ENCODE assay signal across 9 cellular contexts in the genomic region with DNA sequence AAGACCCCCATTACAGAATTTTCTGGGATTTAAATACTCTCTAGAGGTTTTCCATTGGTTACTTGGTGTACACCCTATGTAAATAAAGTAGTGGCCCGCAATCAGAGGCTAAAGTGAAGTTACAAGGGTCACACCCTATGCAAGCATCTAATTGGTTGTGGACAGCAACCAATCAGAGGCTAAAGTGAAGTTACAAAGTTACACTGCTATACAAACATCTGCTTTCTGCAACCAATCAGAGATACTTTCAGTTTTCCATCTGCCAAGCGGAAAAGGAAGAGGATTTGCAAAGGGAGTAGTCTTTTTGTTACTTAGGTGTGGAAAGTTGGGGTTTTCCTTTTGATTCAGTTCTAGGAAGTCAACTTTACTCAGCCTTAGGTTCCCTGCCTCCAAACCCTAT. TPM values are rescaled to one million over a fixed set of nuclear protein-coding genes. Genes with fewer than 3 reads are reported as not detected.
DNase-seq lines count a peak whose midpoint lies in the region; ATAC-seq and TF ChIP-seq lines count a peak whose summit lies in the region.
"Had no signal": no experiment of that assay in that cellular context is flagged by ENCODE, and none has a peak within 500 bp of the region (broad histone marks: within the 10 kb centered on the region; RNA-seq: fewer than 3 reads in every experiment).

No MANE protein-coding gene starts in this region.

- H3K27me3 Mint-ChIP-seq in activated naive CD4-positive, alpha-beta T cell treated with anti-CD3 and anti-CD28 coated beads, Interleukin-2, amount 10 ng/mL, durations not matched to agents 7 days and 5 days, result no peaks in the 10 kb centered on the region
- H3K27me3 Mint-ChIP-seq in activated B cell treated with CpG ODN at 0.5 μM for 24 hours (no peaks in the 10 kb centered on the region), immature natural killer cell (ENCODE audit: low read depth in 3 of 3) (peaks cover 8 to 10% (median 8%) of the 10 kb centered on the region in 3 donors)

- H3K36me3 ChIP-seq in thoracic aorta, result no peaks in the 10 kb centered on the region

- peaks cover 26% of the 10 kb centered on the region for H3K4me1 Mint-ChIP-seq in activated naive CD4-positive, alpha-beta T cell treated with anti-CD3 and anti-CD28 coated beads, Interleukin-2, amount 10 ng/mL, durations not matched to agents 7 days and 5 days
- H3K4me1 Mint-ChIP-seq in activated B cell treated with CpG ODN at 0.5 μM for 24 hours (peaks cover 26% of the 10 kb centered on the region), immature natural killer cell (peaks cover 34 to 46% of the 10 kb centered on the region in 2 donors)

- peak overlapping the region; percentile 89 for H3K27ac Mint-ChIP-seq in activated naive CD4-positive, alpha-beta T cell treated with anti-CD3 and anti-CD28 coated beads, Interleukin-2, amount 10 ng/mL, durations not matched to agents 7 days and 5 days
- H3K27ac Mint-ChIP-seq in activated B cell treated with CpG ODN at 0.5 μM for 24 hours (peak overlapping the region; percentile 76), immature natural killer cell (peak overlapping the region; percentile 58 to 98 (median 84))

- intact Hi-C loops in activated B cell treated with CpG ODN at 0.5 μM for 24 hours (cut with micrococcal nuclease), result loop anchor here (5.0 to 10.0 kb wide), 3 partner anchors 41 to 1363 kb away; partner anchors contain the start of gene MAGEE1

- peak; percentile 29 for DNase-seq in activated naive CD4-positive, alpha-beta T cell treated with anti-CD3 and anti-CD28 coated beads, Interleukin-2, amount 10 ng/mL, durations not matched to agents 7 days and 5 days
- no peak for DNase-seq in activated naive CD4-positive, alpha-beta T cell treated with Interleukin-2 at 50 U/mL for 16 hours
- DNase-seq in activated B cell treated with CpG ODN at 0.5 μM for 24 hours (no peak), immature natural killer cell (peak; percentile 48 to 52 (median 48)), thoracic aorta (ENCODE audit: low spot score) (no peak), cerebellum (ENCODE audit: low spot score) (no peak)
- no peak for DNase-seq in stimulated activated CD4-positive, alpha-beta T cell treated with anti-CD3 and anti-CD28 coated beads, Interleukin-2, amount 100 ng/mL, for 48 hours

- no peaks in the 10 kb centered on the region for H3K27me3 ChIP-seq in thoracic aorta (replicated peaks; ENCODE audit: insufficient read depth)
- H3K27me3 ChIP-seq: body of pancreas had no signal

- POLR2A ChIA-PET in activated B cell treated with CpG ODN at 0.5 μM for 24 hours (lab: Charles Lee), result no interaction called here

- ATAC-seq in activated B cell treated with CpG ODN at 0.5 μM for 24 hours (ENCODE audit: low read depth) (peak; percentile 22), thoracic aorta (ENCODE audit: insufficient number of reproducible peaks, low FRiP score, low read depth) (no peak), GM18909 (IDR thresholded peaks at IDR 0.05; ENCODE audit: poor library complexity, unreplicated experiment) (no peak)
- ATAC-seq: body of pancreas had no signal

- peak overlapping the region; percentile 67 for H3K4me3 Mint-ChIP-seq in activated naive CD4-positive, alpha-beta T cell treated with anti-CD3 and anti-CD28 coated beads, Interleukin-2, amount 10 ng/mL, durations not matched to agents 7 days and 5 days
- H3K4me3 Mint-ChIP-seq in activated B cell treated with CpG ODN at 0.5 μM for 24 hours (peak overlapping the region; percentile 71), immature natural killer cell (peak overlapping the region; percentile 59 to 80 (median 70))

- H3K9me3 ChIP-seq in thoracic aorta, result no peaks in the 10 kb centered on the region
- H3K9me3 ChIP-seq: body of pancreas had no signal

- H3K27ac ChIP-seq in thoracic aorta, result peak overlapping the region in 1 of 2 donors; percentile 47
- H3K27ac ChIP-seq: body of pancreas had no signal

- CTCF ChIA-PET in activated naive CD4-positive, alpha-beta T cell treated with anti-CD3 and anti-CD28 coated beads, Interleukin-2, amount 10 ng/mL, durations not matched to agents 7 days and 5 days (lab: Charles Lee), result no interaction called here
- CTCF ChIA-PET in activated B cell treated with CpG ODN at 0.5 μM for 24 hours (lab: Charles Lee), result interaction anchor here (1.5 kb wide), 1 partner anchor 15 kb away, joined by 3 read pairs; no protein-coding TSS in a partner anchor

- H3K4me1 ChIP-seq in thoracic aorta (ENCODE audit: control insufficient read depth in 1 of 2, low read depth in 2 of 2), result no peaks in the 10 kb centered on the region

- peak overlapping the region; percentile 65 for H3K4me3 ChIP-seq in thoracic aorta
- H3K4me3 ChIP-seq: body of pancreas had no signal

- no peak for TF ChIP-seq CTCF in activated B cell treated with CpG ODN at 0.5 μM for 24 hours (IDR thresholded peaks at IDR 0.05)
- TF ChIP-seq CTCF in thoracic aorta (IDR thresholded peaks at IDR 0.05), result no peak

- H3K36me3 Mint-ChIP-seq in activated naive CD4-positive, alpha-beta T cell treated with anti-CD3 and anti-CD28 coated beads, Interleukin-2, amount 10 ng/mL, durations not matched to agents 7 days and 5 days, result peaks cover 7% of the 10 kb centered on the region
- peaks cover 8% of the 10 kb centered on the region for H3K36me3 Mint-ChIP-seq in activated B cell treated with CpG ODN at 0.5 μM for 24 hours (ENCODE audit: low read depth)
- H3K36me3 Mint-ChIP-seq in immature natural killer cell, result no peaks in the 10 kb centered on the region

- H3K9me3 Mint-ChIP-seq in activated naive CD4-positive, alpha-beta T cell treated with anti-CD3 and anti-CD28 coated beads, Interleukin-2, amount 10 ng/mL, durations not matched to agents 7 days and 5 days, result no peaks in the 10 kb centered on the region
- H3K9me3 Mint-ChIP-seq in activated B cell treated with CpG ODN at 0.5 μM for 24 hours, result no peaks in the 10 kb centered on the region
- no peaks in the 10 kb centered on the region for H3K9me3 Mint-ChIP-seq in immature natural killer cell

RNA-seq across cellular contexts. Expression of gene ATRX, which starts 2.0 kb away (rescaled TPM):
- total RNA-seq in activated B cell treated with CpG ODN at 0.5 μM for 24 hours (114 and 120 TPM in 2 replicates), thoracic aorta (100 to 1,000 TPM; 124 to 177 TPM), cerebellum (214 TPM)
- polyA plus RNA-seq in immature natural killer cell, result 10 to 100 TPM; 13.2 to 79.8 (median 25.5) TPM

Comparison
In these comparisons a context has a peak if more than half of its experiments do, and no peak if none do; other contexts are left out.
1. DNase-seq: peak in activated naive CD4-positive, alpha-beta T cell treated with anti-CD3 and anti-CD28 coated beads, Interleukin-2, amount 10 ng/mL, durations not matched to agents 7 days and 5 days (single experiment) and immature natural killer cell (3 of 3); none in activated naive CD4-positive, alpha-beta T cell treated with Interleukin-2 at 50 U/mL for 16 hours (single experiment), activated B cell treated with CpG ODN at 0.5 μM for 24 hours (single experiment), thoracic aorta (single experiment), cerebellum (single experiment) and stimulated activated CD4-positive, alpha-beta T cell treated with anti-CD3 and anti-CD28 coated beads, Interleukin-2, amount 100 ng/mL, for 48 hours (0 of 2).
2. Peak in every context shown above with its lines, with median percentiles within 50 percentile points of each other: H3K27ac Mint-ChIP-seq and H3K4me3 Mint-ChIP-seq.